ENCODE assay signal across 1 cellular context in the genomic region with DNA sequence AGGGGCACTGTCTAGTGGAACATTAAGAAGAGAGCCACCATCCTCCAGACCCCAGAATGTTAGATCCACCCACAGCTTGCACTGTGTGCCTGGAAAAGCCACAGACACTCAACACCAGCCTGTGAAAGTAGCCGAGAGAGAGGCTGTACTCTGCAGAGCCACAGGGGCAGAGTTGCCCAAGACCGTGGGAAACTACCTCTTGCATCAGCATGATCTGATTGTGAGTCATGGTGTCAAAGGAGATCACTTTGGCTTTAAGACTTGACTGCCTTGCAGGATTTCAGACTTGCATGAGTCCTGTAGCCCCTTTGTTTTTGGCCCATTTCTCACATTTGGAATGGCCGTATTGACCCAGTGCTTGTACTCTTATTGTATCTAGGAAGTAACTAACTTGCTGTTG.
TF ChIP-seq lines count a peak whose summit lies in the region.

No MANE protein-coding gene starts in this region.

TF ChIP-seq in IMR-90, 13 proteins besides CTCF, POLR2A, EP300 and RAD21 (continued from another document):
- TF ChIP-seq, protein P1, sequence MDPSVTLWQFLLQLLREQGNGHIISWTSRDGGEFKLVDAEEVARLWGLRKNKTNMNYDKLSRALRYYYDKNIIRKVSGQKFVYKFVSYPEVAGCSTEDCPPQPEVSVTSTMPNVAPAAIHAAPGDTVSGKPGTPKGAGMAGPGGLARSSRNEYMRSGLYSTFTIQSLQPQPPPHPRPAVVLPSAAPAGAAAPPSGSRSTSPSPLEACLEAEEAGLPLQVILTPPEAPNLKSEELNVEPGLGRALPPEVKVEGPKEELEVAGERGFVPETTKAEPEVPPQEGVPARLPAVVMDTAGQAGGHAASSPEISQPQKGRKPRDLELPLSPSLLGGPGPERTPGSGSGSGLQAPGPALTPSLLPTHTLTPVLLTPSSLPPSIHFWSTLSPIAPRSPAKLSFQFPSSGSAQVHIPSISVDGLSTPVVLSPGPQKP (IDR thresholded peaks at IDR 0.05; ENCODE audit: borderline replicate concordance, low read depth, low read length) = no peak
- TF ChIP-seq CEBPB (IDR thresholded peaks at IDR 0.05; ENCODE audit: low read depth, low read length) = peak; percentile 99
- TF ChIP-seq FOS (IDR thresholded peaks at IDR 0.05; ENCODE audit: low read depth, low read length) = peak; percentile 80
- TF ChIP-seq, protein P2, sequence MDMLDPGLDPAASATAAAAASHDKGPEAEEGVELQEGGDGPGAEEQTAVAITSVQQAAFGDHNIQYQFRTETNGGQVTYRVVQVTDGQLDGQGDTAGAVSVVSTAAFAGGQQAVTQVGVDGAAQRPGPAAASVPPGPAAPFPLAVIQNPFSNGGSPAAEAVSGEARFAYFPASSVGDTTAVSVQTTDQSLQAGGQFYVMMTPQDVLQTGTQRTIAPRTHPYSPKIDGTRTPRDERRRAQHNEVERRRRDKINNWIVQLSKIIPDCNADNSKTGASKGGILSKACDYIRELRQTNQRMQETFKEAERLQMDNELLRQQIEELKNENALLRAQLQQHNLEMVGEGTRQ (IDR thresholded peaks at IDR 0.05; ENCODE audit: low read depth, low read length) = no peak
- TF ChIP-seq SMC3 (IDR thresholded peaks at IDR 0.05; ENCODE audit: low read depth, low read length) = no peak
